8 cellular contexts compared by ENCODE assay signal in genomic region chr14:49959822-49960408, GRCh38.
DNase-seq lines count a peak whose midpoint lies in the region; ATAC-seq and TF ChIP-seq lines count a peak whose summit lies in the region.

No MANE protein-coding gene starts in this region.

- peak; percentile 23 for TF ChIP-seq POLR2A in GM19099 (IDR thresholded peaks at IDR 0.05; ENCODE audit: extremely low read depth, insufficient read length, low read depth)

- DNase-seq in SHP77 treated with DMSO at 0.1 percent for 48 hours (lab: John Stamatoyannopoulos, UW) (peak; percentile 80), smooth muscle cell (lab: John Stamatoyannopoulos, UW; ENCODE audit: unreplicated experiment) (no peak), SW 1271 (lab: John Stamatoyannopoulos, UW) (no peak), dedifferentiated amniotic fluid mesenchymal stem cell (ENCODE audit: extremely low spot score) (no peak)

- H3K27me3 ChIP-seq in BLaER1 (no peaks in the 10 kb centered on the region), smooth muscle cell (ENCODE audit: low read depth) (no peaks in the 10 kb centered on the region)

- H2AFZ ChIP-seq in smooth muscle cell (ENCODE audit: low read depth) = no peak overlapping the region

- H4K20me1 ChIP-seq in BLaER1 (no peaks in the 10 kb centered on the region), smooth muscle cell (ENCODE audit: low read depth) (no peaks in the 10 kb centered on the region)

- peaks cover 11% of the 10 kb centered on the region for H3F3A ChIP-seq in smooth muscle cell (ENCODE audit: low read depth)

- H3K4me3 ChIP-seq in BLaER1 (no peak overlapping the region), smooth muscle cell (no peak overlapping the region)

- WGBS in smooth muscle cell (ENCODE audit: low lambda C conversion rate) = 84% methylated on average over 9 of the region's 9 CpGs

- H3K4me1 ChIP-seq in BLaER1 (peaks cover 10% of the 10 kb centered on the region; the same call in 1 of the 2 replicates), smooth muscle cell (ENCODE audit: low read depth) (no peaks in the 10 kb centered on the region)

- no peaks in the 10 kb centered on the region for H3K9me3 ChIP-seq in BLaER1
- H3K9me3 ChIP-seq in smooth muscle cell (replicated peaks; ENCODE audit: low read depth) = no peaks in the 10 kb centered on the region

- no peak overlapping the region for H3K9ac ChIP-seq in BLaER1
- no peak overlapping the region for H3K9ac ChIP-seq in smooth muscle cell (ENCODE audit: low read depth)

- no peaks in the 10 kb centered on the region for H3K79me2 ChIP-seq in smooth muscle cell (ENCODE audit: low read depth)

- no peak overlapping the region for H3K27ac ChIP-seq in BLaER1
- peak overlapping the region; percentile 81 for H3K27ac ChIP-seq in smooth muscle cell (ENCODE audit: low read depth)

- TF ChIP-seq CTCF in smooth muscle cell (IDR thresholded peaks at IDR 0.05; ENCODE audit: borderline replicate concordance, insufficient read depth, poor library complexity, severe bottlenecking) = no peak

- H3K4me2 ChIP-seq in BLaER1 (peak overlapping the region; percentile 33), smooth muscle cell (no peak overlapping the region)

- H3K36me3 ChIP-seq in BLaER1 (no peaks in the 10 kb centered on the region), smooth muscle cell (ENCODE audit: low read depth) (no peaks in the 10 kb centered on the region)

- ATAC-seq in HG03442 (IDR thresholded peaks at IDR 0.05; ENCODE audit: unreplicated experiment) (peak; percentile 39), HG03342 (IDR thresholded peaks at IDR 0.05; ENCODE audit: unreplicated experiment) (no peak)
